Comparison of ENCODE assay signal across 15 cellular contexts in genomic region chr1:245110406-245110805, GRCh38.
"Had no signal": no experiment of that assay in that cellular context is flagged by ENCODE, and none has a peak within 500 bp of the region (broad histone marks: within the 10 kb centered on the region; RNA-seq: fewer than 3 reads in every experiment).

No MANE protein-coding gene starts in this region.

- H3K27ac ChIP-seq: heart right ventricle, neural progenitor cell, ovary, right atrium auricular region, upper lobe of left lung, uterus had no signal

- H3K36me3 ChIP-seq: heart right ventricle, neural progenitor cell, ovary, right atrium auricular region, upper lobe of left lung, uterus had no signal

- H3K4me2 ChIP-seq: neural progenitor cell had no signal

- H3K27me3 ChIP-seq: heart right ventricle, neural progenitor cell, ovary, right atrium auricular region, upper lobe of left lung, uterus had no signal

- H3K4me1 ChIP-seq: heart right ventricle, right atrium auricular region, upper lobe of left lung, uterus had no signal

- H2AFZ ChIP-seq: neural progenitor cell had no signal

- H3K9me3 ChIP-seq: heart right ventricle, ovary, right atrium auricular region, upper lobe of left lung, uterus had no signal

- H3K9ac ChIP-seq: neural progenitor cell had no signal

- DNase-seq: effector memory CD4-positive, alpha-beta T cell; heart right ventricle; hypothalamus; kidney glomerular epithelial cell; mesendoderm; naive thymus-derived CD4-positive, alpha-beta T cell; nucleus accumbens; ovary; small intestine; stimulated activated CD4-positive, alpha-beta T cell treated with anti-CD3 and anti-CD28 coated beads, Interleukin-12 subunit alpha, Interleukin-12 subunit beta, amount 100 ng/mL, for 4 hours; stimulated activated naive CD4-positive, alpha-beta T cell treated with Interleukin-2 at 50 U/mL for 16 hours; upper lobe of left lung; uterus had no signal

- H3K4me3 ChIP-seq: heart right ventricle, neural progenitor cell, ovary, right atrium auricular region, upper lobe of left lung, uterus had no signal
